Comparison of ENCODE assay signal across 8 cellular contexts in genomic region chr13:110705826-110706569, GRCh38. TPM values are rescaled to one million over a fixed set of nuclear protein-coding genes. Genes with fewer than 3 reads are reported as not detected.
DNase-seq lines count a peak whose midpoint lies in the region; ATAC-seq and TF ChIP-seq lines count a peak whose summit lies in the region.

Gene CARS2, minus strand, starts transcription at chr13:110706116. Its CDS starts 23 bp downstream, at chr13:110706093.

- no peaks in the 10 kb centered on the region for H3K9me3 ChIP-seq in CD4-positive, alpha-beta T cell (ENCODE audit: control insufficient read depth, low read length)
- H3K9me3 ChIP-seq in liver (ENCODE audit: control insufficient read depth in 4 of 4, low read length in 3 of 4) = no peaks in the 10 kb centered on the region

- H3K27ac Mint-ChIP-seq in CD4-positive, alpha-beta T cell = peak within 1 kb of the TSS; percentile 92

- CTCF ChIA-PET in CD4-positive, alpha-beta T cell (lab: Charles Lee) = no interaction called here

- H3K4me3 ChIP-seq in liver (ENCODE audit: low read depth in 1 of 3, low read length in 3 of 3) = peak within 1 kb of the TSS; percentile 69 to 93 (median 78)

- H3K27me3 Mint-ChIP-seq in CD4-positive, alpha-beta T cell = no peaks in the 10 kb centered on the region

- peak within 1 kb of the TSS; percentile 35 for H3K27ac ChIP-seq in CD4-positive, alpha-beta T cell (ENCODE audit: low read depth, low read length)
- H3K27ac ChIP-seq in liver (ENCODE audit: low read depth in 1 of 2, low read length in 2 of 2) = peak within 1 kb of the TSS; percentile 34 to 85

- H3K9ac ChIP-seq in liver (ENCODE audit: low read depth in 1 of 2, low read length in 2 of 2) = peak within 1 kb of the TSS; percentile 79 to 80

- under 1% methylated on average over 80 of the region's 80 CpGs for WGBS in liver

- H3K36me3 Mint-ChIP-seq in CD4-positive, alpha-beta T cell (ENCODE audit: low read depth) = peaks cover 36% of the 10 kb centered on the region

- peaks cover 0 to 5% (median 2%) of the 10 kb centered on the region in 4 donors for H3K36me3 ChIP-seq in liver (ENCODE audit: control insufficient read depth in 4 of 4, insufficient read depth in 3 of 4, low read depth in 1 of 4, low read length in 3 of 4)

- H3K27me3 ChIP-seq in CD4-positive, alpha-beta T cell (ENCODE audit: control insufficient read depth, insufficient read depth, low read length) = no peaks in the 10 kb centered on the region
- no peaks in the 10 kb centered on the region for H3K27me3 ChIP-seq in liver (ENCODE audit: control insufficient read depth in 4 of 4, insufficient read depth in 4 of 4, low read length in 3 of 4)

- ATAC-seq in CD4-positive, alpha-beta T cell (ENCODE audit: poor library complexity) = peak; percentile 91
- ATAC-seq in GM19452 (IDR thresholded peaks at IDR 0.05; ENCODE audit: unreplicated experiment) (peak; percentile 95), HG03575 (IDR thresholded peaks at IDR 0.05; ENCODE audit: extremely low read depth, insufficient number of reproducible peaks, low FRiP score, unreplicated experiment) (peak; percentile 50)

- H3K4me3 Mint-ChIP-seq in CD4-positive, alpha-beta T cell = peak within 1 kb of the TSS; percentile 94

- POLR2A ChIA-PET in CD4-positive, alpha-beta T cell (lab: Charles Lee) = interaction anchor here (1.9 to 4.1 kb wide), 2 partner anchors 9 to 11 kb away, joined by 6 to 55 read pairs; partner anchors contain the start of gene ING1

- peaks cover 43% of the 10 kb centered on the region for H3K4me1 Mint-ChIP-seq in CD4-positive, alpha-beta T cell (ENCODE audit: low read depth)

- DNase-seq in CD4-positive, alpha-beta T cell = peak; percentile 83 to 94 (median 90)
- peak; percentile 96 for DNase-seq in NCI-H82 treated with DMSO at 0.1 percent for 48 hours (lab: John Stamatoyannopoulos, UW; ENCODE audit: unreplicated experiment)
- peak; percentile 94 for DNase-seq in activated CD4-positive, alpha-beta T cell treated with anti-CD3 and anti-CD28 coated beads, Interleukin-2, amount 50 U/mL, for 48 hours
- peak; percentile 95 for DNase-seq in dermis blood vessel endothelial cell
- DNase-seq in stimulated activated CD4-positive, alpha-beta T cell treated with anti-CD3 and anti-CD28 coated beads, Interleukin-4, amount 100 ng/mL, for 24 hours = peak; percentile 93

- intact Hi-C loops in CD4-positive, alpha-beta T cell (cut with DNase I, micrococcal nuclease) = loop anchor here (1.0 to 10.0 kb wide), 5 partner anchors 9 to 1881 kb away; partner anchors contain the start of gene TUBGCP3 (in 1 of the 2)

- peaks cover 2 to 21% (median 12%) of the 10 kb centered on the region in 4 donors for H3K4me1 ChIP-seq in liver (ENCODE audit: control insufficient read depth in 4 of 4, insufficient read depth in 4 of 4, low read length in 3 of 4)

- no peak for TF ChIP-seq CTCF in CD4-positive, alpha-beta T cell (IDR thresholded peaks at IDR 0.05)
- TF ChIP-seq CTCF in liver (IDR thresholded peaks at IDR 0.05; ENCODE audit: low read depth, low read length, missing input control) = no peak

- TF ChIP-seq RAD21 in liver (IDR thresholded peaks at IDR 0.05) = peak; percentile 51 to 52

- H3K9me3 Mint-ChIP-seq in CD4-positive, alpha-beta T cell = no peaks in the 10 kb centered on the region

TF ChIP-seq in liver, 16 proteins besides CTCF, POLR2A, EP300 and RAD21:
- TF ChIP-seq NR2F2 (IDR thresholded peaks at IDR 0.05) (peak; percentile 23), FOXA2 (IDR thresholded peaks at IDR 0.05) (peak; percentile 46), FOXA1 (IDR thresholded peaks at IDR 0.05) (peak; percentile 29), HNF4A (conservative IDR thresholded peaks at IDR 0.05) (peak; percentile 28 to 50), JUND (IDR thresholded peaks at IDR 0.05) (peak in 1 of 2 donors; percentile 24), YY1 (IDR thresholded peaks at IDR 0.05) (peak; percentile 88), TAF1 (conservative IDR thresholded peaks at IDR 0.05) (no peak), SP1 (IDR thresholded peaks at IDR 0.05) (peak; percentile 94), GABPA (IDR thresholded peaks at IDR 0.05 in 1 of 2, conservative IDR thresholded peaks at IDR 0.05 in 1 of 2) (peak in 1 of 2 donors; percentile 80), RXRA (IDR thresholded peaks at IDR 0.05) (peak; percentile 51 to 55), ATF3 (IDR thresholded peaks at IDR 0.05) (no peak), ZBTB33 (IDR thresholded peaks at IDR 0.05) (no peak), HNF4G (IDR thresholded peaks at IDR 0.05) (no peak), REST (IDR thresholded peaks at IDR 0.05) (peak; percentile 90), MAX (IDR thresholded peaks at IDR 0.05) (peak; percentile 36), EGR1 (IDR thresholded peaks at IDR 0.05; ENCODE audit: low read depth in 2 of 2) (peak; percentile 99)

RNA-seq across cellular contexts. Expression of gene CARS2, which starts in this region (rescaled TPM):
- total RNA-seq in CD4-positive, alpha-beta T cell = 10 to 100 TPM; 50.2 to 56.5 TPM
- total RNA-seq in dermis blood vessel endothelial cell (47.6 and 64.1 TPM in 2 replicates), liver (10 to 100 TPM; 28.6 to 32.3 TPM)
- 10 to 100 TPM; 30.5 to 44.0 TPM for polyA plus RNA-seq in liver

Comparison
In these comparisons a context has a peak if more than half of its experiments do, and no peak if none do; other contexts are left out.
1. Peak in every context shown above with its lines: DNase-seq, ATAC-seq, H3K4me3 ChIP-seq and H3K27ac ChIP-seq.